Comparison of ENCODE assay signal across 8 cellular contexts in the genomic region with DNA sequence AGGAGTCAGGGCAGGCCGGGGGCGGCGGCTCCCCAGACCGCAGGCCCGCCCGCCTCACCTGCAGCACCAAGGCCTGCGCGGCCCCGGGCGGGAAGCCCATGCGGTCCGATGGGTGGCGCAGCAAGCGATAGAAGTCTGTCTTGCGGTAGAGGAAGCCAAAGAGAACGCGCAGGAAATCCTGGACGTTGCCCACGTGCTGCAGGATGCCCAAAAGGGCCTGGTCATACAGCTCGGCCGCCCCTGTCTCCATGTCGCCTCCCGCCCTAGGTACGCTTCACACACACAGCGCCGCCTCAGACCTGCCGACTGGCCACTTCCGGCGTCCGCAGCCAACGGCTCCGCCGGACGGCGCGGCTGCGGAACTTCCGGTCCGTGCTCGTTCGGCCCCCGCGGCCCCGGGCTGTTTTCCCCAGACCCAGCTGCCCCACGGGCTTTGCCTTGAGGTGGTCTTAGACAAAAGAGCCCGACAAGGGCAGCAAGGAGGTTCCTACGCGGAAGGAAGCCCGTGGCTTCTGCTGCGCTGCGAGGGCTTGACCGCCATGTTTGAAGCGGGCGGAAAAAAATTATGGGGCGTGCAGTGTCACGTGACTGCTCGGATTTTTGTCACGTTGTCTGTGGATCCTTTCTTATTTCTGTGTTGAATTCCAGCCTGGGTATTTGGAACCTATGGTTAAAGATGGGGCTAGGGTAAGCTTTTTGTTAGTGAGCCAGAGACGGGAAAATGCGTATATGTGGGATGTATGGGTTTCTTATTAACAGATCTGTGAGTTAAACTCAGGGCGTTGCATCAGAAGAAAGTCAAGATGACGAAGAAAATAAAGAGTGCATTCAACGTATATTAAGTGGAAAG. TPM values are rescaled to one million over a fixed set of nuclear protein-coding genes. Genes with fewer than 3 reads are reported as not detected.
A peak's percentile ranks its signal among the peaks of the same experiment; 100 is the strongest.
DNase-seq lines count a peak whose midpoint lies in the region; ATAC-seq and TF ChIP-seq lines count a peak whose summit lies in the region.

A gene (minus strand): TSS at position 308 of the 850 bp plus-strand sequence. CDS start 58 bp downstream, at position 250.

- H3K4me1 ChIP-seq in adipocyte (ENCODE audit: control insufficient read depth, insufficient read depth, low read length) (peaks cover 38% of the 10 kb centered on the region), heart right ventricle (peaks cover 0 to 48% (median 41%) of the 10 kb centered on the region in 9 donors), upper lobe of right lung (peaks cover 41% of the 10 kb centered on the region)

- DNase-seq in NCI-H128 (lab: John Stamatoyannopoulos, UW; ENCODE audit: unreplicated experiment), result peak; percentile 46
- peak; percentile 95 for DNase-seq in SW480 (ENCODE audit: low spot score)
- DNase-seq in adipocyte (ENCODE audit: low read depth), result peak; percentile 91
- DNase-seq in heart right ventricle, result peak; percentile 82 to 84
- peak; percentile 95 for DNase-seq in posterior vena cava (ENCODE audit: low spot score)
- peak; percentile 93 for DNase-seq in upper lobe of right lung

- intact Hi-C loops in heart right ventricle (cut with DNase I) (no loop called here), posterior vena cava (cut with DNase I) (no loop called here), upper lobe of right lung (cut with DNase I) (no loop called here)

- H3K36me3 ChIP-seq in adipocyte (ENCODE audit: control insufficient read depth, insufficient read depth, low read length, severe bottlenecking), result no peaks in the 10 kb centered on the region
- no peaks in the 10 kb centered on the region for H3K36me3 ChIP-seq in heart right ventricle
- H3K36me3 ChIP-seq in upper lobe of right lung, result no peaks in the 10 kb centered on the region

- H3K27me3 ChIP-seq in adipocyte (replicated peaks; ENCODE audit: control insufficient read depth, insufficient read depth, low read length) (no peaks in the 10 kb centered on the region), heart right ventricle (peaks cover 0 to 7% (median 0%) of the 10 kb centered on the region in 7 donors), upper lobe of right lung (peaks cover 11% of the 10 kb centered on the region)

- peak within 1 kb of the TSS; percentile 95 for H3K9ac ChIP-seq in adipocyte (ENCODE audit: low read length)

- H3K9me3 ChIP-seq in adipocyte (ENCODE audit: control insufficient read depth, low read length) (no peaks in the 10 kb centered on the region), heart right ventricle (no peaks in the 10 kb centered on the region), upper lobe of right lung (no peaks in the 10 kb centered on the region)

- peak; percentile 29; the same call in 1 of the 2 replicates for TF ChIP-seq CTCF in GM12874 (IDR thresholded peaks at IDR 0.05; ENCODE audit: insufficient read depth, low read depth, low read length)
- TF ChIP-seq CTCF in heart right ventricle (IDR thresholded peaks at IDR 0.05), result peak in 5 of 9 donors; percentile 7 to 46 (median 29)
- peak; percentile 26 for TF ChIP-seq CTCF in upper lobe of right lung (IDR thresholded peaks at IDR 0.05)

- ATAC-seq in HG02759 (IDR thresholded peaks at IDR 0.05; ENCODE audit: unreplicated experiment) (peak; percentile 97), heart right ventricle (peak; percentile 96 to 98 (median 97)), upper lobe of right lung (peak; percentile 97)

- peak within 1 kb of the TSS; percentile 97 for H3K4me3 ChIP-seq in adipocyte (ENCODE audit: low read length)
- peak within 1 kb of the TSS; percentile 80 to 92 (median 85) for H3K4me3 ChIP-seq in heart right ventricle
- H3K4me3 ChIP-seq in upper lobe of right lung, result peak within 1 kb of the TSS; percentile 84

- WGBS in heart right ventricle, 2 donors, result 1% methylated on average over 63 of the region's 63 CpGs

- peak within 1 kb of the TSS; percentile 95 to 100 (median 98) for H3K27ac ChIP-seq in heart right ventricle
- H3K27ac ChIP-seq in upper lobe of right lung, result peak within 1 kb of the TSS; percentile 99

RNA-seq across cellular contexts. Expression of the gene that starts here (rescaled TPM):
- 100 to 1,000 TPM in 8 of 10 donors, 10 to 100 TPM in 2; 92.8 to 116 (median 105) TPM for total RNA-seq in heart right ventricle
- polyA plus RNA-seq in heart right ventricle, result 10 to 100 TPM; 16.2 to 27.6 TPM
- total RNA-seq in posterior vena cava, result 10 to 100 TPM; 70.6 to 75.1 TPM
- total RNA-seq in upper lobe of right lung, result 91.0 TPM

Comparison
In these comparisons a context has a peak if more than half of its experiments do, and no peak if none do; other contexts are left out.
1. Peak in every context shown above with its lines: DNase-seq, ATAC-seq, H3K4me3 ChIP-seq and H3K27ac ChIP-seq.